9 cellular contexts compared by ENCODE assay signal in genomic region chr3:42300778-42301177, GRCh38. TPM values are rescaled to one million over a fixed set of nuclear protein-coding genes. Genes with fewer than 3 reads are reported as not detected.
"Had no signal": no experiment of that assay in that cellular context is flagged by ENCODE, and none has a peak within 500 bp of the region (broad histone marks: within the 10 kb centered on the region; RNA-seq: fewer than 3 reads in every experiment).

No MANE protein-coding gene starts in this region.

- DNase-seq: GOT3, HFFc6 had no signal

- H3K9ac ChIP-seq: GM23248 had no signal

- H3K4me1 ChIP-seq: HAP-1 had no signal

- H3K27me3 Mint-ChIP-seq: IgD-negative memory B cell had no signal

- H3K36me3 ChIP-seq: HAP-1 had no signal

- H3K4me3 Mint-ChIP-seq: HFFc6 had no signal

- FAIRE-seq: HepG2 had no signal

- H3K27ac ChIP-seq: GM23248, HL-60 had no signal

- H3K4me3 ChIP-seq: GM23248, HAP-1 had no signal

- H3K27ac Mint-ChIP-seq: HFFc6, IgD-negative memory B cell had no signal

- H3K9me3 ChIP-seq: HAP-1 had no signal

- H3K9me3 Mint-ChIP-seq: HFFc6 had no signal

- H2AFZ ChIP-seq: GM23248 had no signal

- ATAC-seq: HCT116 had no signal

RNA-seq across cellular contexts. Expression of gene CCK, which starts 34.8 kb away (rescaled TPM):
- total RNA-seq: H4, HepG2, HFFc6 had no signal
- polyA plus RNA-seq: GM23248, HepG2, IgD-negative memory B cell had no signal
